Comparison of ENCODE assay signal across 8 cellular contexts in the genomic region with DNA sequence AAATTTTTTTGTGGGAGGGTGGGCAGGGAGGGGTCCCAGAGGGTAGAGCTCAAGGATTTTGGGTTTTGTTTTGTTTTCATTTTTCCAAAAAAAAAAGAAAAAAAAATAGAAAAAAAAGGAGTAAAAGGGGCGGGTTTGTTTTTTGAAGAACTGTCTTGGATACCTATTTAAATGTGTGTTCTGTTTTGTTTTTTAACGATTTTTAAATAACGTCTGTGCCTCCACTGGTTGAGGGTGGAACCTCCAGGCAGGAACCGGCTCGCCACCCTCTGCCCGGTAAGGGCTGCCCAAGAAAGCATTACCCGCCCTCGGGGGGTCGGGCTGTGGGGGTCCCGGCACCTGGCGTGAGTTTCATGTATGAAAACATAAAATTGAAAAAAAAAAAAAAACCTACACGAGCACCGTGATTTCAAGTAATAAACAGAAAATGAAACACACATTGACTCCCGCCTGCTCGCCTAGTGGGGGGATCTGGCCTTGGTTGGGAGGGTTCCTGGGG. TPM values are rescaled to one million over a fixed set of nuclear protein-coding genes. Genes with fewer than 3 reads are reported as not detected.
A peak's percentile ranks its signal among the peaks of the same experiment; 100 is the strongest.
DNase-seq lines count a peak whose midpoint lies in the region; ATAC-seq and TF ChIP-seq lines count a peak whose summit lies in the region.

No MANE protein-coding gene starts in this region.

- no peaks in the 10 kb centered on the region for H3K27me3 Mint-ChIP-seq in activated CD4-positive, alpha-beta T cell treated with anti-CD3 and anti-CD28 coated beads, Interleukin-2, amount 10 ng/mL, durations not matched to agents 7 days and 5 days
- no peaks in the 10 kb centered on the region for H3K27me3 Mint-ChIP-seq in activated CD8-positive, alpha-beta T cell treated with anti-CD3 and anti-CD28 coated beads for 36 hours

- peaks cover 27% of the 10 kb centered on the region for H3K36me3 Mint-ChIP-seq in activated CD4-positive, alpha-beta T cell treated with anti-CD3 and anti-CD28 coated beads, Interleukin-2, amount 10 ng/mL, durations not matched to agents 7 days and 5 days (ENCODE audit: low read depth)
- H3K36me3 Mint-ChIP-seq in activated CD8-positive, alpha-beta T cell treated with anti-CD3 and anti-CD28 coated beads for 36 hours (ENCODE audit: low read depth), result peaks cover 37% of the 10 kb centered on the region

- H3K4me3 ChIP-seq in testis, result no peak overlapping the region

- peak overlapping the region; percentile 83 for H3K4me3 Mint-ChIP-seq in activated CD4-positive, alpha-beta T cell treated with anti-CD3 and anti-CD28 coated beads, Interleukin-2, amount 10 ng/mL, durations not matched to agents 7 days and 5 days
- H3K4me3 Mint-ChIP-seq in activated CD8-positive, alpha-beta T cell treated with anti-CD3 and anti-CD28 coated beads for 36 hours, result peak overlapping the region; percentile 98

- ATAC-seq in activated CD8-positive, alpha-beta T cell treated with anti-CD3 and anti-CD28 coated beads for 36 hours, result no peak
- ATAC-seq in GM21529 (IDR thresholded peaks at IDR 0.05; ENCODE audit: unreplicated experiment), result no peak
- no peak for ATAC-seq in HG02981 (IDR thresholded peaks at IDR 0.05; ENCODE audit: unreplicated experiment)
- ATAC-seq in GM18502 (IDR thresholded peaks at IDR 0.05; ENCODE audit: poor library complexity, unreplicated experiment), result no peak

- H3K4me1 Mint-ChIP-seq in activated CD4-positive, alpha-beta T cell treated with anti-CD3 and anti-CD28 coated beads, Interleukin-2, amount 10 ng/mL, durations not matched to agents 7 days and 5 days, result peaks cover 58% of the 10 kb centered on the region
- peaks cover 51% of the 10 kb centered on the region for H3K4me1 Mint-ChIP-seq in activated CD8-positive, alpha-beta T cell treated with anti-CD3 and anti-CD28 coated beads for 36 hours (ENCODE audit: low read depth)

- H3K9me3 ChIP-seq in testis, result no peaks in the 10 kb centered on the region

- no peak for DNase-seq in activated CD4-positive, alpha-beta T cell treated with anti-CD3 and anti-CD28 coated beads, Interleukin-2, amount 10 ng/mL, durations not matched to agents 7 days and 5 days
- no peak for DNase-seq in activated CD4-positive, alpha-beta T cell treated with anti-CD3 and anti-CD28 coated beads, Interleukin-2, amount 50 U/mL, for 48 hours
- peak; percentile 38 for DNase-seq in activated CD8-positive, alpha-beta T cell treated with anti-CD3 and anti-CD28 coated beads for 36 hours
- no peak for DNase-seq in testis

- peaks cover 68% of the 10 kb centered on the region for H3K4me1 ChIP-seq in testis

- no peaks in the 10 kb centered on the region for H3K36me3 ChIP-seq in testis (ENCODE audit: low read depth, missing control alignments)

- no peak for TF ChIP-seq CTCF in activated CD8-positive, alpha-beta T cell treated with anti-CD3 and anti-CD28 coated beads for 36 hours (IDR thresholded peaks at IDR 0.05)
- no peak for TF ChIP-seq CTCF in testis (IDR thresholded peaks at IDR 0.05)

- no peaks in the 10 kb centered on the region for H3K9me3 Mint-ChIP-seq in activated CD4-positive, alpha-beta T cell treated with anti-CD3 and anti-CD28 coated beads, Interleukin-2, amount 10 ng/mL, durations not matched to agents 7 days and 5 days
- H3K9me3 Mint-ChIP-seq in activated CD8-positive, alpha-beta T cell treated with anti-CD3 and anti-CD28 coated beads for 36 hours, result no peaks in the 10 kb centered on the region

- intact Hi-C loops in activated CD8-positive, alpha-beta T cell treated with anti-CD3 and anti-CD28 coated beads for 36 hours (cut with micrococcal nuclease), result no loop called here
- intact Hi-C loops in testis (cut with DNase I; ENCODE audit: low total_unique reads), result no loop called here

- POLR2A ChIA-PET in activated CD4-positive, alpha-beta T cell treated with anti-CD3 and anti-CD28 coated beads, Interleukin-2, amount 10 ng/mL, durations not matched to agents 7 days and 5 days (lab: Charles Lee), result interaction anchor here (0.6 kb wide), 1 partner anchor 15 kb away, joined by 3 read pairs; no protein-coding TSS in a partner anchor
- POLR2A ChIA-PET in activated CD8-positive, alpha-beta T cell treated with anti-CD3 and anti-CD28 coated beads for 36 hours (lab: Charles Lee), result interaction anchor here (1.2 to 3.5 kb wide), 5 partner anchors 9 to 173 kb away, joined by 4 to 22 read pairs (median 7); a partner anchor contains a TSS

- WGBS in testis, 2 donors, result 33 to 34% methylated on average over 15 of the region's 15 CpGs

- TF ChIP-seq POLR2A in testis (IDR thresholded peaks at IDR 0.05), result no peak

- H3K27me3 ChIP-seq in layer of hippocampus (ENCODE audit: control insufficient read depth, insufficient read depth, low read length), result no peaks in the 10 kb centered on the region
- no peaks in the 10 kb centered on the region for H3K27me3 ChIP-seq in testis

- peak overlapping the region; percentile 96 for H3K27ac Mint-ChIP-seq in activated CD4-positive, alpha-beta T cell treated with anti-CD3 and anti-CD28 coated beads, Interleukin-2, amount 10 ng/mL, durations not matched to agents 7 days and 5 days
- peak overlapping the region; percentile 96 for H3K27ac Mint-ChIP-seq in activated CD8-positive, alpha-beta T cell treated with anti-CD3 and anti-CD28 coated beads for 36 hours

- CTCF ChIA-PET in activated CD4-positive, alpha-beta T cell treated with anti-CD3 and anti-CD28 coated beads, Interleukin-2, amount 10 ng/mL, durations not matched to agents 7 days and 5 days (lab: Charles Lee), result interaction anchor here (6.6 to 11.3 kb wide), 2 partner anchors 15 kb away, joined by 65 to 299 read pairs; a partner anchor contains a TSS
- CTCF ChIA-PET in activated CD8-positive, alpha-beta T cell treated with anti-CD3 and anti-CD28 coated beads for 36 hours (lab: Charles Lee), result interaction anchor here (16.1 kb wide), 1 partner anchor 15 kb away, joined by 449 read pairs; a partner anchor contains a TSS

- H3K27ac ChIP-seq in layer of hippocampus (ENCODE audit: low read depth, low read length), result peak overlapping the region; percentile 96
- peak overlapping the region; percentile 88 to 91 for H3K27ac ChIP-seq in testis

RNA-seq across cellular contexts. Expression of a gene that starts 10.4 kb away (rescaled TPM):
- total RNA-seq in activated CD4-positive, alpha-beta T cell treated with anti-CD3 and anti-CD28 coated beads, Interleukin-2, amount 10 ng/mL, durations not matched to agents 7 days and 5 days, result 10 to 100 TPM; 58.0 to 65.7 TPM
- 10 to 100 TPM; 41.1 to 43.9 TPM for total RNA-seq in activated CD8-positive, alpha-beta T cell treated with anti-CD3 and anti-CD28 coated beads for 36 hours
- total RNA-seq in testis, result 10 to 100 TPM; 38.2 to 42.4 TPM
- 30.3 TPM for polyA plus RNA-seq in testis (ENCODE audit: insufficient read depth, low read depth, low replicate concordance)

RNA-seq across cellular contexts. Expression of a gene that starts 10.4 kb away (rescaled TPM):
- 100 to 1,000 TPM; 169 to 224 TPM for total RNA-seq in activated CD4-positive, alpha-beta T cell treated with anti-CD3 and anti-CD28 coated beads, Interleukin-2, amount 10 ng/mL, durations not matched to agents 7 days and 5 days
- 100 to 1,000 TPM; 161 to 180 TPM for total RNA-seq in activated CD8-positive, alpha-beta T cell treated with anti-CD3 and anti-CD28 coated beads for 36 hours
- 100 to 1,000 TPM; 621 to 661 TPM for total RNA-seq in testis
- polyA plus RNA-seq in testis (ENCODE audit: insufficient read depth, low read depth, low replicate concordance), result 483 TPM

RNA-seq across cellular contexts. Expression of a gene that starts 16.6 kb away (rescaled TPM):
- total RNA-seq in activated CD4-positive, alpha-beta T cell treated with anti-CD3 and anti-CD28 coated beads, Interleukin-2, amount 10 ng/mL, durations not matched to agents 7 days and 5 days, result 10 to 100 TPM; 47.8 to 51.5 TPM
- total RNA-seq in activated CD8-positive, alpha-beta T cell treated with anti-CD3 and anti-CD28 coated beads for 36 hours, result 10 to 100 TPM; 77.0 to 88.0 TPM
- 100 to 1,000 TPM; 111 to 128 TPM for total RNA-seq in testis
- polyA plus RNA-seq in testis (ENCODE audit: insufficient read depth, low read depth, low replicate concordance), result 51.6 TPM

RNA-seq across cellular contexts. Expression of a gene that starts 17.2 kb away (rescaled TPM):
- 100 to 1,000 TPM; 151 to 166 TPM for total RNA-seq in activated CD4-positive, alpha-beta T cell treated with anti-CD3 and anti-CD28 coated beads, Interleukin-2, amount 10 ng/mL, durations not matched to agents 7 days and 5 days
- 100 to 1,000 TPM; 186 to 199 TPM for total RNA-seq in activated CD8-positive, alpha-beta T cell treated with anti-CD3 and anti-CD28 coated beads for 36 hours
- 100 to 1,000 TPM; 104 to 166 TPM for total RNA-seq in testis
- 94.5 TPM for polyA plus RNA-seq in testis (ENCODE audit: insufficient read depth, low read depth, low replicate concordance)

RNA-seq across cellular contexts. Expression of a gene that starts 21.0 kb away (rescaled TPM):
- not detected for total RNA-seq in activated CD4-positive, alpha-beta T cell treated with anti-CD3 and anti-CD28 coated beads, Interleukin-2, amount 10 ng/mL, durations not matched to agents 7 days and 5 days
- total RNA-seq in activated CD8-positive, alpha-beta T cell treated with anti-CD3 and anti-CD28 coated beads for 36 hours, result under 1 TPM; 0.49 to 0.86 TPM
- 1 to 10 TPM; 5.2 to 6.6 TPM for total RNA-seq in testis
- 1.5 TPM for polyA plus RNA-seq in testis (ENCODE audit: insufficient read depth, low read depth, low replicate concordance)
